In genomic region chr16:23955088-23955487, GRCh38 we compare ENCODE assay signal across 1 cellular context.
TF ChIP-seq lines count a peak whose summit lies in the region.

No MANE protein-coding gene starts in this region.

TF ChIP-seq in HepG2, 621 proteins besides CTCF, POLR2A, EP300 and RAD21 (continued from another document):
- TF ChIP-seq, protein P1, sequence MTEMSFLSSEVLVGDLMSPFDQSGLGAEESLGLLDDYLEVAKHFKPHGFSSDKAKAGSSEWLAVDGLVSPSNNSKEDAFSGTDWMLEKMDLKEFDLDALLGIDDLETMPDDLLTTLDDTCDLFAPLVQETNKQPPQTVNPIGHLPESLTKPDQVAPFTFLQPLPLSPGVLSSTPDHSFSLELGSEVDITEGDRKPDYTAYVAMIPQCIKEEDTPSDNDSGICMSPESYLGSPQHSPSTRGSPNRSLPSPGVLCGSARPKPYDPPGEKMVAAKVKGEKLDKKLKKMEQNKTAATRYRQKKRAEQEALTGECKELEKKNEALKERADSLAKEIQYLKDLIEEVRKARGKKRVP (CRISPR knock-in tag; IDR thresholded peaks at IDR 0.05) = no peak
- TF ChIP-seq, protein P2, sequence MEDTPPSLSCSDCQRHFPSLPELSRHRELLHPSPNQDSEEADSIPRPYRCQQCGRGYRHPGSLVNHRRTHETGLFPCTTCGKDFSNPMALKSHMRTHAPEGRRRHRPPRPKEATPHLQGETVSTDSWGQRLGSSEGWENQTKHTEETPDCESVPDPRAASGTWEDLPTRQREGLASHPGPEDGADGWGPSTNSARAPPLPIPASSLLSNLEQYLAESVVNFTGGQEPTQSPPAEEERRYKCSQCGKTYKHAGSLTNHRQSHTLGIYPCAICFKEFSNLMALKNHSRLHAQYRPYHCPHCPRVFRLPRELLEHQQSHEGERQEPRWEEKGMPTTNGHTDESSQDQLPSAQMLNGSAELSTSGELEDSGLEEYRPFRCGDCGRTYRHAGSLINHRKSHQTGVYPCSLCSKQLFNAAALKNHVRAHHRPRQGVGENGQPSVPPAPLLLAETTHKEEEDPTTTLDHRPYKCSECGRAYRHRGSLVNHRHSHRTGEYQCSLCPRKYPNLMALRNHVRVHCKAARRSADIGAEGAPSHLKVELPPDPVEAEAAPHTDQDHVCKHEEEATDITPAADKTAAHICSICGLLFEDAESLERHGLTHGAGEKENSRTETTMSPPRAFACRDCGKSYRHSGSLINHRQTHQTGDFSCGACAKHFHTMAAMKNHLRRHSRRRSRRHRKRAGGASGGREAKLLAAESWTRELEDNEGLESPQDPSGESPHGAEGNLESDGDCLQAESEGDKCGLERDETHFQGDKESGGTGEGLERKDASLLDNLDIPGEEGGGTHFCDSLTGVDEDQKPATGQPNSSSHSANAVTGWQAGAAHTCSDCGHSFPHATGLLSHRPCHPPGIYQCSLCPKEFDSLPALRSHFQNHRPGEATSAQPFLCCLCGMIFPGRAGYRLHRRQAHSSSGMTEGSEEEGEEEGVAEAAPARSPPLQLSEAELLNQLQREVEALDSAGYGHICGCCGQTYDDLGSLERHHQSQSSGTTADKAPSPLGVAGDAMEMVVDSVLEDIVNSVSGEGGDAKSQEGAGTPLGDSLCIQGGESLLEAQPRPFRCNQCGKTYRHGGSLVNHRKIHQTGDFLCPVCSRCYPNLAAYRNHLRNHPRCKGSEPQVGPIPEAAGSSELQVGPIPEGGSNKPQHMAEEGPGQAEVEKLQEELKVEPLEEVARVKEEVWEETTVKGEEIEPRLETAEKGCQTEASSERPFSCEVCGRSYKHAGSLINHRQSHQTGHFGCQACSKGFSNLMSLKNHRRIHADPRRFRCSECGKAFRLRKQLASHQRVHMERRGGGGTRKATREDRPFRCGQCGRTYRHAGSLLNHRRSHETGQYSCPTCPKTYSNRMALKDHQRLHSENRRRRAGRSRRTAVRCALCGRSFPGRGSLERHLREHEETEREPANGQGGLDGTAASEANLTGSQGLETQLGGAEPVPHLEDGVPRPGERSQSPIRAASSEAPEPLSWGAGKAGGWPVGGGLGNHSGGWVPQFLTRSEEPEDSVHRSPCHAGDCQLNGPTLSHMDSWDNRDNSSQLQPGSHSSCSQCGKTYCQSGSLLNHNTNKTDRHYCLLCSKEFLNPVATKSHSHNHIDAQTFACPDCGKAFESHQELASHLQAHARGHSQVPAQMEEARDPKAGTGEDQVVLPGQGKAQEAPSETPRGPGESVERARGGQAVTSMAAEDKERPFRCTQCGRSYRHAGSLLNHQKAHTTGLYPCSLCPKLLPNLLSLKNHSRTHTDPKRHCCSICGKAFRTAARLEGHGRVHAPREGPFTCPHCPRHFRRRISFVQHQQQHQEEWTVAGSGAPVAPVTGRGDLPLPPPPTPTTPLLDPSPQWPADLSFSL (CRISPR knock-in tag; IDR thresholded peaks at IDR 0.05) = no peak
- TF ChIP-seq SYNCRIP (IDR thresholded peaks at IDR 0.05; ENCODE audit: insufficient read depth, low read depth, low read length) (no peak), ZFAT (CRISPR knock-in tag; conservative IDR thresholded peaks at IDR 0.05) (no peak), RAD51 (IDR thresholded peaks at IDR 0.05; ENCODE audit: borderline replicate concordance) (peak; percentile 74), ZNF598 (CRISPR knock-in tag; IDR thresholded peaks at IDR 0.05; ENCODE audit: borderline replicate concordance) (no peak), MED13 (CRISPR knock-in tag; IDR thresholded peaks at IDR 0.05) (no peak), ATF1 (CRISPR knock-in tag; IDR thresholded peaks at IDR 0.05) (no peak), MNT (IDR thresholded peaks at IDR 0.05) (peak; percentile 55; the same call in 1 of the 2 replicates), MEIS2 (CRISPR knock-in tag; IDR thresholded peaks at IDR 0.05) (no peak), U2AF1 (optimal IDR thresholded peaks at IDR 0.05; ENCODE audit: low read depth, low read length) (no peak), USF2 (IDR thresholded peaks at IDR 0.05; ENCODE audit: low read depth, low read length) (peak; percentile 68), USF2 (CRISPR knock-in tag; IDR thresholded peaks at IDR 0.05; ENCODE audit: borderline replicate concordance) (no peak), ZNF607 (CRISPR knock-in tag; IDR thresholded peaks at IDR 0.05; ENCODE audit: borderline replicate concordance) (no peak), ZNF354B (CRISPR knock-in tag; IDR thresholded peaks at IDR 0.05) (no peak), ONECUT2 (CRISPR knock-in tag; IDR thresholded peaks at IDR 0.05) (no peak), PRDM10 (CRISPR knock-in tag; IDR thresholded peaks at IDR 0.05; ENCODE audit: low read depth) (no peak), TAF15 (IDR thresholded peaks at IDR 0.05; ENCODE audit: low read depth, low read length, poor library complexity, severe bottlenecking) (no peak)
- TF ChIP-seq, protein P3, sequence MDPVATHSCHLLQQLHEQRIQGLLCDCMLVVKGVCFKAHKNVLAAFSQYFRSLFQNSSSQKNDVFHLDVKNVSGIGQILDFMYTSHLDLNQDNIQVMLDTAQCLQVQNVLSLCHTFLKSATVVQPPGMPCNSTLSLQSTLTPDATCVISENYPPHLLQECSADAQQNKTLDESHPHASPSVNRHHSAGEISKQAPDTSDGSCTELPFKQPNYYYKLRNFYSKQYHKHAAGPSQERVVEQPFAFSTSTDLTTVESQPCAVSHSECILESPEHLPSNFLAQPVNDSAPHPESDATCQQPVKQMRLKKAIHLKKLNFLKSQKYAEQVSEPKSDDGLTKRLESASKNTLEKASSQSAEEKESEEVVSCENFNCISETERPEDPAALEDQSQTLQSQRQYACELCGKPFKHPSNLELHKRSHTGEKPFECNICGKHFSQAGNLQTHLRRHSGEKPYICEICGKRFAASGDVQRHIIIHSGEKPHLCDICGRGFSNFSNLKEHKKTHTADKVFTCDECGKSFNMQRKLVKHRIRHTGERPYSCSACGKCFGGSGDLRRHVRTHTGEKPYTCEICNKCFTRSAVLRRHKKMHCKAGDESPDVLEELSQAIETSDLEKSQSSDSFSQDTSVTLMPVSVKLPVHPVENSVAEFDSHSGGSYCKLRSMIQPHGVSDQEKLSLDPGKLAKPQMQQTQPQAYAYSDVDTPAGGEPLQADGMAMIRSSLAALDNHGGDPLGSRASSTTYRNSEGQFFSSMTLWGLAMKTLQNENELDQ (CRISPR knock-in tag; IDR thresholded peaks at IDR 0.05; ENCODE audit: borderline replicate concordance) = no peak
- TF ChIP-seq, protein P4, sequence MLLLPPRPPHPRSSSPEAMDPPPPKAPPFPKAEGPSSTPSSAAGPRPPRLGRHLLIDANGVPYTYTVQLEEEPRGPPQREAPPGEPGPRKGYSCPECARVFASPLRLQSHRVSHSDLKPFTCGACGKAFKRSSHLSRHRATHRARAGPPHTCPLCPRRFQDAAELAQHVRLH (CRISPR knock-in tag; IDR thresholded peaks at IDR 0.05; ENCODE audit: borderline replicate concordance, low read depth) = no peak
- TF ChIP-seq, protein P5, sequence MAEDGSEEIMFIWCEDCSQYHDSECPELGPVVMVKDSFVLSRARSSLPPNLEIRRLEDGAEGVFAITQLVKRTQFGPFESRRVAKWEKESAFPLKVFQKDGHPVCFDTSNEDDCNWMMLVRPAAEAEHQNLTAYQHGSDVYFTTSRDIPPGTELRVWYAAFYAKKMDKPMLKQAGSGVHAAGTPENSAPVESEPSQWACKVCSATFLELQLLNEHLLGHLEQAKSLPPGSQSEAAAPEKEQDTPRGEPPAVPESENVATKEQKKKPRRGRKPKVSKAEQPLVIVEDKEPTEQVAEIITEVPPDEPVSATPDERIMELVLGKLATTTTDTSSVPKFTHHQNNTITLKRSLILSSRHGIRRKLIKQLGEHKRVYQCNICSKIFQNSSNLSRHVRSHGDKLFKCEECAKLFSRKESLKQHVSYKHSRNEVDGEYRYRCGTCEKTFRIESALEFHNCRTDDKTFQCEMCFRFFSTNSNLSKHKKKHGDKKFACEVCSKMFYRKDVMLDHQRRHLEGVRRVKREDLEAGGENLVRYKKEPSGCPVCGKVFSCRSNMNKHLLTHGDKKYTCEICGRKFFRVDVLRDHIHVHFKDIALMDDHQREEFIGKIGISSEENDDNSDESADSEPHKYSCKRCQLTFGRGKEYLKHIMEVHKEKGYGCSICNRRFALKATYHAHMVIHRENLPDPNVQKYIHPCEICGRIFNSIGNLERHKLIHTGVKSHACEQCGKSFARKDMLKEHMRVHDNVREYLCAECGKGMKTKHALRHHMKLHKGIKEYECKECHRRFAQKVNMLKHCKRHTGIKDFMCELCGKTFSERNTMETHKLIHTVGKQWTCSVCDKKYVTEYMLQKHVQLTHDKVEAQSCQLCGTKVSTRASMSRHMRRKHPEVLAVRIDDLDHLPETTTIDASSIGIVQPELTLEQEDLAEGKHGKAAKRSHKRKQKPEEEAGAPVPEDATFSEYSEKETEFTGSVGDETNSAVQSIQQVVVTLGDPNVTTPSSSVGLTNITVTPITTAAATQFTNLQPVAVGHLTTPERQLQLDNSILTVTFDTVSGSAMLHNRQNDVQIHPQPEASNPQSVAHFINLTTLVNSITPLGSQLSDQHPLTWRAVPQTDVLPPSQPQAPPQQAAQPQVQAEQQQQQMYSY (CRISPR knock-in tag; IDR thresholded peaks at IDR 0.05) = no peak
TF ChIP-seq in HepG2: peak in this region for 3.
